ENCODE assay signal across 11 cellular contexts in genomic region chr20:13262701-13263335, GRCh38. TPM values are rescaled to one million over a fixed set of nuclear protein-coding genes. Genes with fewer than 3 reads are reported as not detected.
A peak's percentile ranks its signal among the peaks of the same experiment; 100 is the strongest.
DNase-seq lines count a peak whose midpoint lies in the region; ATAC-seq and TF ChIP-seq lines count a peak whose summit lies in the region.
"Had no signal": no experiment of that assay in that cellular context is flagged by ENCODE, and none has a peak within 500 bp of the region (broad histone marks: within the 10 kb centered on the region; RNA-seq: fewer than 3 reads in every experiment).

No MANE protein-coding gene starts in this region.

- H3K4me1 ChIP-seq in mesodermal cell (ENCODE audit: control insufficient read depth, insufficient read depth, low read length, poor library complexity, severe bottlenecking) (peaks cover 22% of the 10 kb centered on the region), ovary (ENCODE audit: insufficient read depth) (no peaks in the 10 kb centered on the region)
- H3K4me1 ChIP-seq: suprapubic skin had no signal

- DNase-seq in DMS53 (lab: John Stamatoyannopoulos, UW) (peak; percentile 58), H4 (ENCODE audit: low spot score) (peak; percentile 46), RWPE1 (ENCODE audit: low spot score) (peak; percentile 25), ovary (no peak), SK-N-DZ (ENCODE audit: low spot score) (no peak)
- DNase-seq: cerebellar nuclear complex had no signal

- intact Hi-C loops in ovary (cut with DNase I): no loop called here

- H3K27ac ChIP-seq in RWPE1: no peak overlapping the region
- H3K27ac ChIP-seq in mesodermal cell (ENCODE audit: low read depth, low read length, severe bottlenecking): peak overlapping the region; percentile 46
- H3K27ac ChIP-seq in ovary: no peak overlapping the region
- H3K27ac ChIP-seq: BLaER1, suprapubic skin had no signal

- CTCF ChIA-PET in RWPE1 (lab: Yijun Ruan, JAX): interaction anchor here (1.0 kb wide), 1 partner anchor 48 kb away, joined by 3 read pairs; no protein-coding TSS in a partner anchor

- no peak for TF ChIP-seq EP300 in ovary (IDR thresholded peaks at IDR 0.05)

- H3K4me3 ChIP-seq in mesodermal cell (ENCODE audit: extremely low read depth, insufficient read depth, low read length, poor library complexity, severe bottlenecking) (no peak overlapping the region), ovary (no peak overlapping the region)
- H3K4me3 ChIP-seq: BLaER1, suprapubic skin had no signal

- POLR2A ChIA-PET in RWPE1 (lab: Yijun Ruan, JAX; ENCODE audit: low non-redundant PET): no interaction called here

- H3K36me3 ChIP-seq in mesodermal cell (ENCODE audit: control insufficient read depth, insufficient read depth, low read length) (no peaks in the 10 kb centered on the region), ovary (no peaks in the 10 kb centered on the region)
- H3K36me3 ChIP-seq: BLaER1, suprapubic skin had no signal

- TF ChIP-seq CTCF in RWPE1 (conservative IDR thresholded peaks at IDR 0.05; ENCODE audit: low read depth): no peak
- no peak for TF ChIP-seq CTCF in ovary (IDR thresholded peaks at IDR 0.05)

- WGBS in mesodermal cell (ENCODE audit: insufficient coverage in 2 of 2), 2 experiments: 80 to 81% methylated on average over 9 of the region's 9 CpGs
- WGBS in ovary, 3 donors: 44 to 61% (median 48%) methylated on average over 8 to 9 of the region's 9 CpGs

- no peaks in the 10 kb centered on the region for H3K9me3 ChIP-seq in mesodermal cell (ENCODE audit: control insufficient read depth, low read length)
- no peaks in the 10 kb centered on the region for H3K9me3 ChIP-seq in ovary
- H3K9me3 ChIP-seq: BLaER1, suprapubic skin had no signal

- H3K27me3 ChIP-seq in ovary: no peaks in the 10 kb centered on the region
- H3K27me3 ChIP-seq: BLaER1, suprapubic skin had no signal

- no peak for ATAC-seq in HG03457 (IDR thresholded peaks at IDR 0.05; ENCODE audit: unreplicated experiment)

- no peak for TF ChIP-seq POLR2A in ovary (IDR thresholded peaks at IDR 0.05)

RNA-seq across cellular contexts. Expression of gene ISM1, which starts 41.7 kb away (rescaled TPM):
- total RNA-seq in H4 (2014; rRNA removed; shearing (Covaris generic)): 0.35 and 0.47 TPM in 2 replicates
- polyA plus RNA-seq in mesodermal cell (2013, experiment 1 of 2): 30.0 TPM
- 27.0 TPM for polyA plus RNA-seq in mesodermal cell (2013, experiment 2 of 2)
- under 1 TPM in 6 of 7 donors, not detected in 1; 0.10 to 0.80 (median 0.31) TPM for total RNA-seq in ovary
- polyA plus RNA-seq in ovary: 1 to 10 TPM in 1 of 2 donors, under 1 TPM in 1; 0.17 to 3.6 TPM
- polyA plus RNA-seq in SK-N-DZ (2014; cell fraction: cytosol; rRNA removed): 0.14 TPM in 1 of 2 replicates, not detected in the other
- polyA plus RNA-seq in SK-N-DZ (2014; cell fraction: nucleus; rRNA removed): not detected in 2 replicates
- polyA plus RNA-seq: neural cell had no signal

Comparison
In these comparisons a context has a peak if more than half of its experiments do, and no peak if none do; other contexts are left out.
1. DNase-seq: peak in DMS53 (single experiment), H4 (single experiment) and RWPE1 (single experiment); none in ovary (0 of 5) and SK-N-DZ (single experiment).